In genomic region chr17:27822108-27822507, GRCh38 we compare ENCODE assay signal across 4 cellular contexts. TPM values are rescaled to one million over a fixed set of nuclear protein-coding genes. Genes with fewer than 3 reads are reported as not detected.
"Had no signal": no experiment of that assay in that cellular context is flagged by ENCODE, and none has a peak within 500 bp of the region (broad histone marks: within the 10 kb centered on the region; RNA-seq: fewer than 3 reads in every experiment).

No MANE protein-coding gene starts in this region.

RNA-seq across cellular contexts. Expression of gene NOS2, which starts 21.8 kb away (rescaled TPM):
- total RNA-seq: endothelial cell of umbilical vein, mononuclear cell had no signal
- polyA plus RNA-seq: keratinocyte; naive thymus-derived CD4-positive, alpha-beta T cell had no signal
